Comparison of ENCODE assay signal across 26 cellular contexts in genomic region chr13:62176051-62176450, GRCh38.
"Had no signal": no experiment of that assay in that cellular context is flagged by ENCODE, and none has a peak within 500 bp of the region (broad histone marks: within the 10 kb centered on the region; RNA-seq: fewer than 3 reads in every experiment).

No MANE protein-coding gene starts in this region.

- H3K4me3 ChIP-seq: adrenal gland, cardiac muscle cell, PC-9 had no signal

- FAIRE-seq: TTC549 had no signal

- DNase-seq: activated B cell treated with CpG ODN at 0.5 μM for 24 hours; activated CD4-positive, alpha-beta T cell treated with anti-CD3 and anti-CD28 coated beads for 1 hour; activated CD4-positive, alpha-beta T cell treated with anti-CD3 and anti-CD28 coated beads, Interleukin-2, amount 10 ng/mL, durations not matched to agents 24 days and 14 days; activated CD4-positive, alpha-beta T cell treated with anti-CD3 and anti-CD28 coated beads, Interleukin-2, amount 50 U/mL, for 48 hours; activated CD8-positive, alpha-beta memory T cell treated with anti-CD3 and anti-CD28 coated beads for 24 hours; activated gamma-delta T cell; activated naive CD4-positive, alpha-beta T cell treated with anti-CD3 and anti-CD28 coated beads, Interleukin-2, amount 10 ng/mL, durations not matched to agents 7 days and 5 days; activated naive CD8-positive, alpha-beta T cell treated with anti-CD3 and anti-CD28 coated beads for 36 hours; activated T-cell treated with anti-CD3 and anti-CD28 coated beads, Interleukin-2, amount 50 U/mL, for 4 hours; adrenal gland; anterior cingulate cortex; brain microvascular endothelial cell; MM.1S; NCI-H1105 treated with DMSO at 0.1 percent for 48 hours; NCI-H1436 treated with DMSO at 0.1 percent for 48 hours; NCI-H187; NCI-H2081; NCI-H446; NCI-H524; PC-9; SIG-M5; T-cell; T-helper 2 cell; T1000 had no signal

- H3K27ac Mint-ChIP-seq: activated B cell treated with CpG ODN at 0.5 μM for 24 hours; activated CD4-positive, alpha-beta T cell treated with anti-CD3 and anti-CD28 coated beads, Interleukin-2, amount 10 ng/mL, durations not matched to agents 24 days and 14 days; activated naive CD4-positive, alpha-beta T cell treated with anti-CD3 and anti-CD28 coated beads, Interleukin-2, amount 10 ng/mL, durations not matched to agents 7 days and 5 days; activated naive CD8-positive, alpha-beta T cell treated with anti-CD3 and anti-CD28 coated beads for 36 hours; T-cell had no signal

- H3K4me1 ChIP-seq: adrenal gland had no signal

- H3K27me3 Mint-ChIP-seq: activated B cell treated with CpG ODN at 0.5 μM for 24 hours; activated CD4-positive, alpha-beta T cell treated with anti-CD3 and anti-CD28 coated beads, Interleukin-2, amount 10 ng/mL, durations not matched to agents 24 days and 14 days; activated naive CD4-positive, alpha-beta T cell treated with anti-CD3 and anti-CD28 coated beads, Interleukin-2, amount 10 ng/mL, durations not matched to agents 7 days and 5 days; activated naive CD8-positive, alpha-beta T cell treated with anti-CD3 and anti-CD28 coated beads for 36 hours; T-cell had no signal

- H3K27me3 ChIP-seq: adrenal gland, brain microvascular endothelial cell, cardiac muscle cell had no signal

- H2AFZ ChIP-seq: PC-9 had no signal

- ATAC-seq: activated T-cell treated with anti-CD3 and anti-CD28 coated beads, Interleukin-2, amount 50 U/mL, for 4 hours; T-cell had no signal

- H3K9me3 ChIP-seq: adrenal gland had no signal

- H3K36me3 ChIP-seq: adrenal gland, brain microvascular endothelial cell, cardiac muscle cell had no signal

- H3K27ac ChIP-seq: adrenal gland, brain microvascular endothelial cell, cardiac muscle cell, PC-9 had no signal

- H3K36me3 Mint-ChIP-seq: activated naive CD4-positive, alpha-beta T cell treated with anti-CD3 and anti-CD28 coated beads, Interleukin-2, amount 10 ng/mL, durations not matched to agents 7 days and 5 days; activated naive CD8-positive, alpha-beta T cell treated with anti-CD3 and anti-CD28 coated beads for 36 hours; T-cell had no signal

- H3K4me3 Mint-ChIP-seq: activated B cell treated with CpG ODN at 0.5 μM for 24 hours; activated CD4-positive, alpha-beta T cell treated with anti-CD3 and anti-CD28 coated beads, Interleukin-2, amount 10 ng/mL, durations not matched to agents 24 days and 14 days; activated naive CD4-positive, alpha-beta T cell treated with anti-CD3 and anti-CD28 coated beads, Interleukin-2, amount 10 ng/mL, durations not matched to agents 7 days and 5 days; activated naive CD8-positive, alpha-beta T cell treated with anti-CD3 and anti-CD28 coated beads for 36 hours; activated T-cell treated with anti-CD3 and anti-CD28 coated beads, Interleukin-2, amount 50 U/mL, for 4 hours; T-cell had no signal

- H3K4me1 Mint-ChIP-seq: activated B cell treated with CpG ODN at 0.5 μM for 24 hours; activated CD4-positive, alpha-beta T cell treated with anti-CD3 and anti-CD28 coated beads, Interleukin-2, amount 10 ng/mL, durations not matched to agents 24 days and 14 days; activated naive CD4-positive, alpha-beta T cell treated with anti-CD3 and anti-CD28 coated beads, Interleukin-2, amount 10 ng/mL, durations not matched to agents 7 days and 5 days; activated naive CD8-positive, alpha-beta T cell treated with anti-CD3 and anti-CD28 coated beads for 36 hours; T-cell had no signal

- H3K4me2 ChIP-seq: PC-9 had no signal
